Comparison of ENCODE assay signal across 10 cellular contexts in the genomic region with DNA sequence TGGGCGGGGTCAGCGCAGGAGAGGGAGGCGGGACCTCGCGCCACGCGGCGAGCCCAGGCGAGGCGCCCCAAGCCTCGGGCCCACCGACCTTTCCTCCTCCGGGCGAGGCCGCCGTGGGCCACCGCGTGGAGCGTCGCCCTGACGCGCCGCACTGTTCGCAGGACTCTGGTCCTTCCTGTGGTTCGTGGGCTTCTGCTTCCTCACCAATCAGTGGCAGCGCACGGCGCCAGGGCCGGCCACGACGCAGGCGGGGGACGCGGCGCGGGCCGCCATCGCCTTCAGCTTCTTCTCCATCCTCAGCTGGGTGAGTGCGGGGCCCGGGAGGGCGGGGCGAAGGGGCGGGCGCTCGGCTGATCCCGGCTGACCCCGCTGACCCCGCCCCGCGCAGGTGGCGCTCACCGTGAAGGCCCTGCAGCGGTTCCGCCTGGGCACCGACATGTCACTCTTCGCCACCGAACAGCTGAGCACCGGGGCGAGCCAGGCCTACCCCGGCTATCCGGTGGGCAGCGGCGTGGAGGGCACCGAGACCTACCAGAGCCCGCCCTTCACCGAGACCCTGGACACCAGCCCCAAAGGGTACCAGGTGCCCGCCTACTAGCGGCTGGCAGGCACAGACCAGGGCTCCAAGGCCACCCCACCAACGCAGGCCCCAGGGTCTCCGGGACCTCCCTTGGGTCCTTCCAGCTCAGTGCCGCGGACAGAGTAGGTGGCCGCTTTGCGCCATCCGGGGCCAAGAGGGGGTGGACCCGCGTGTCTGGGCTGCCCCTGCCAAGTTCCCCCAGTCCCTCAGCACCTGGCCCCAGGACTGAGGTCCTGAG. TPM values are rescaled to one million over a fixed set of nuclear protein-coding genes. Genes with fewer than 3 reads are reported as not detected.
DNase-seq lines count a peak whose midpoint lies in the region; ATAC-seq and TF ChIP-seq lines count a peak whose summit lies in the region.
"Had no signal": no experiment of that assay in that cellular context is flagged by ENCODE, and none has a peak within 500 bp of the region (broad histone marks: within the 10 kb centered on the region; RNA-seq: fewer than 3 reads in every experiment).

No MANE protein-coding gene starts in this region.

- peaks cover 48% of the 10 kb centered on the region for H3K27me3 Mint-ChIP-seq in activated naive CD4-positive, alpha-beta T cell treated with anti-CD3 and anti-CD28 coated beads, Interleukin-2, amount 10 ng/mL, durations not matched to agents 7 days and 5 days

- peak overlapping the region in 9 of 11 experiments; percentile 17 to 44 (median 29); a peak in 13 of 22 replicates for H3K4me2 ChIP-seq in BLaER1 treated with 17β-estradiol and CSF1 and Interleukin-3, amounts not matched to agents 10 nM and 100 nM
- H3K4me2 ChIP-seq in IMR-90 (ENCODE audit: low read depth, low read length) (peak overlapping the region; percentile 61), trophoblast cell (ENCODE audit: low read length) (peak overlapping the region; percentile 42)

- peaks cover 25% of the 10 kb centered on the region for H3K4me1 Mint-ChIP-seq in activated naive CD4-positive, alpha-beta T cell treated with anti-CD3 and anti-CD28 coated beads, Interleukin-2, amount 10 ng/mL, durations not matched to agents 7 days and 5 days

- H3K23ac ChIP-seq in IMR-90 (ENCODE audit: low read depth, low read length) = no peak overlapping the region
- H3K23ac ChIP-seq in trophoblast cell (ENCODE audit: low read length) = no peak overlapping the region

- no peak overlapping the region for H2BK20ac ChIP-seq in IMR-90 (ENCODE audit: low read depth, low read length)

- H3K9me1 ChIP-seq in IMR-90 (ENCODE audit: insufficient read depth, low read length) = peaks cover 27% of the 10 kb centered on the region

- H3K9me3 Mint-ChIP-seq in activated naive CD4-positive, alpha-beta T cell treated with anti-CD3 and anti-CD28 coated beads, Interleukin-2, amount 10 ng/mL, durations not matched to agents 7 days and 5 days = no peaks in the 10 kb centered on the region

- H3K27ac ChIP-seq in BLaER1 treated with 17β-estradiol and CSF1 and Interleukin-3, amounts not matched to agents 10 nM and 100 nM = 0 out of 22 replicates have a peak overlapping the region, but pooled peaks of 1 of the 11 experiments have one; percentile 6
- no peak overlapping the region for H3K27ac ChIP-seq in IMR-90 (ENCODE audit: insufficient read depth, low read length)
- H3K27ac ChIP-seq in esophagus squamous epithelium = peak overlapping the region in 3 of 4 donors; percentile 9 to 41 (median 29)
- no peak overlapping the region for H3K27ac ChIP-seq in trophoblast cell (ENCODE audit: low read depth, low read length)
- H3K27ac ChIP-seq: WERI-Rb-1 had no signal

- peak overlapping the region; percentile 34 for H4K12ac ChIP-seq in trophoblast cell (ENCODE audit: low read depth, low read length)

- peak overlapping the region; percentile 92 for H4K5ac ChIP-seq in IMR-90 (ENCODE audit: low read depth, low read length)

- no peaks in the 10 kb centered on the region for H3K79me2 ChIP-seq in trophoblast cell (ENCODE audit: control insufficient read depth, insufficient read depth, low read length, poor library complexity)

- H3K9ac ChIP-seq in BLaER1 treated with 17β-estradiol and CSF1 and Interleukin-3, amounts not matched to agents 10 nM and 100 nM = no peak overlapping the region
- H3K9ac ChIP-seq in IMR-90 (ENCODE audit: low read depth, low read length) (no peak overlapping the region), trophoblast cell (ENCODE audit: low read length) (no peak overlapping the region)

- H3K56ac ChIP-seq in IMR-90 (ENCODE audit: extremely low read depth, insufficient read depth, low read length) = no peak overlapping the region

- peaks cover 0 to 41% (median 26%) of the 10 kb centered on the region in 11 experiments; a peak in 16 of 22 replicates for H4K20me1 ChIP-seq in BLaER1 treated with 17β-estradiol and CSF1 and Interleukin-3, amounts not matched to agents 10 nM and 100 nM
- peaks cover 6% of the 10 kb centered on the region; the same call in 1 of the 2 replicates for H4K20me1 ChIP-seq in IMR-90 (ENCODE audit: insufficient read depth, low read length)

- ATAC-seq in IMR-90 (ENCODE audit: low read depth) = no peak
- no peak for ATAC-seq in GM19035 (IDR thresholded peaks at IDR 0.05; ENCODE audit: unreplicated experiment)

- peak overlapping the region; percentile 88 for H2AK9ac ChIP-seq in IMR-90 (replicated peaks; ENCODE audit: low read depth, low read length, poor library complexity)

- H2BK5ac ChIP-seq in IMR-90 (ENCODE audit: low read depth, low read length, poor library complexity, severe bottlenecking) = peak overlapping the region; percentile 31
- H2BK5ac ChIP-seq in trophoblast cell (ENCODE audit: low read depth, low read length, poor library complexity) = no peak overlapping the region

- dilution Hi-C loops in IMR-90 (cut with HindIII; ENCODE audit: low sequenced_read_pairs, unreplicated experiment) = no loop called here

- peaks cover 10 to 28% (median 23%) of the 10 kb centered on the region in 11 experiments for H3K36me3 ChIP-seq in BLaER1 treated with 17β-estradiol and CSF1 and Interleukin-3, amounts not matched to agents 10 nM and 100 nM
- peaks cover 2% of the 10 kb centered on the region; the same call in 1 of the 2 replicates for H3K36me3 ChIP-seq in IMR-90 (ENCODE audit: control insufficient read depth, insufficient read depth, low read length)
- H3K36me3 ChIP-seq in esophagus squamous epithelium = peaks cover 0 to 16% (median 0%) of the 10 kb centered on the region in 3 donors
- H3K36me3 ChIP-seq in trophoblast cell (ENCODE audit: control insufficient read depth in 1 of 2, insufficient read depth in 2 of 2, low read length in 2 of 2) = peaks cover 4 to 9% of the 10 kb centered on the region in 2 experiments
- H3K36me3 ChIP-seq: transverse colon had no signal

- H2AK5ac ChIP-seq in IMR-90 (ENCODE audit: low read depth, low read length) (no peak overlapping the region), trophoblast cell (ENCODE audit: low read length) (no peak overlapping the region)

- H2BK120ac ChIP-seq in IMR-90 (ENCODE audit: low read depth, low read length) (no peak overlapping the region), trophoblast cell (ENCODE audit: insufficient read depth, low read length, poor library complexity) (no peak overlapping the region)

- TF ChIP-seq POLR2A in IMR-90 (IDR thresholded peaks at IDR 0.05; ENCODE audit: low read depth, low read length) (no peak), esophagus squamous epithelium (IDR thresholded peaks at IDR 0.05) (no peak)

- 0 out of 20 replicates have a peak overlapping the region, but pooled peaks of 1 of the 10 experiments have one; percentile 35 for H3K4me3 ChIP-seq in BLaER1 treated with 17β-estradiol and CSF1 and Interleukin-3, amounts not matched to agents 10 nM and 100 nM
- peak overlapping the region; percentile 31 for H3K4me3 ChIP-seq in IMR-90 (ENCODE audit: insufficient read depth, low read depth, low read length)
- peak overlapping the region in 2 of 4 donors; percentile 37 to 58 for H3K4me3 ChIP-seq in esophagus squamous epithelium
- peak overlapping the region; percentile 32 for H3K4me3 ChIP-seq in trophoblast cell (ENCODE audit: low read depth, low read length)

- TF ChIP-seq CTCF in IMR-90 (conservative IDR thresholded peaks at IDR 0.05; ENCODE audit: low read depth, low read length) (no peak), esophagus squamous epithelium (IDR thresholded peaks at IDR 0.05) (no peak)

- H3K18ac ChIP-seq in IMR-90 (ENCODE audit: low read depth, low read length) (peak overlapping the region; percentile 72), trophoblast cell (ENCODE audit: low read length) (no peak overlapping the region)

- H4K91ac ChIP-seq in IMR-90 (ENCODE audit: insufficient read depth, low read depth, low read length) (no peak overlapping the region), trophoblast cell (ENCODE audit: low read depth, low read length) (no peak overlapping the region)

- H3K9me3 ChIP-seq in BLaER1 treated with 17β-estradiol and CSF1 and Interleukin-3, amounts not matched to agents 10 nM and 100 nM (replicated peaks in 1 of 11) = peaks cover 0 to 10% (median 0%) of the 10 kb centered on the region in 11 experiments; a peak in 8 of 22 replicates
- H3K9me3 ChIP-seq in IMR-90 (ENCODE audit: control insufficient read depth, insufficient read depth, low read length) = peaks cover 2% of the 10 kb centered on the region; the same call in 1 of the 2 replicates
- H3K9me3 ChIP-seq in esophagus squamous epithelium = peaks cover 0 to 6% (median 0%) of the 10 kb centered on the region in 3 donors
- H3K9me3 ChIP-seq in trophoblast cell (ENCODE audit: insufficient read depth, low read depth, low read length) = peaks cover 19% of the 10 kb centered on the region
- H3K9me3 ChIP-seq: transverse colon had no signal

- peaks cover 5% of the 10 kb centered on the region for H3K36me3 Mint-ChIP-seq in activated naive CD4-positive, alpha-beta T cell treated with anti-CD3 and anti-CD28 coated beads, Interleukin-2, amount 10 ng/mL, durations not matched to agents 7 days and 5 days

- peaks cover 40 to 55% (median 53%) of the 10 kb centered on the region in 11 experiments for H3K27me3 ChIP-seq in BLaER1 treated with 17β-estradiol and CSF1 and Interleukin-3, amounts not matched to agents 10 nM and 100 nM
- H3K27me3 ChIP-seq in IMR-90 (ENCODE audit: control insufficient read depth, insufficient read depth, low read length) (peaks cover 17% of the 10 kb centered on the region), esophagus squamous epithelium (peaks cover 12 to 42% (median 21%) of the 10 kb centered on the region in 4 donors), trophoblast cell (ENCODE audit: insufficient read depth, low read length) (peaks cover 33% of the 10 kb centered on the region)

- POLR2A ChIA-PET in IMR-90 (lab: Charles Lee; ENCODE audit: unreplicated experiment) = no interaction called here

- H2BK12ac ChIP-seq in trophoblast cell (ENCODE audit: low read length) = no peak overlapping the region

- 0 out of 2 replicates have a peak overlapping the region, but pooled peaks have one; percentile 20 for H3K4ac ChIP-seq in IMR-90 (ENCODE audit: low read depth, low read length)
- H3K4ac ChIP-seq in trophoblast cell (ENCODE audit: low read depth, low read length) = no peak overlapping the region

- H3K79me1 ChIP-seq in IMR-90 (ENCODE audit: low read depth in 1 of 2, low read length in 2 of 2) (peaks cover 0 to 18% of the 10 kb centered on the region in 2 experiments; a peak in 3 of 4 replicates), trophoblast cell (ENCODE audit: low read length) (peaks cover 5% of the 10 kb centered on the region)

- H3K4me1 ChIP-seq in BLaER1 treated with 17β-estradiol and CSF1 and Interleukin-3, amounts not matched to agents 10 nM and 100 nM = peaks cover 17 to 41% (median 35%) of the 10 kb centered on the region in 10 experiments
- H3K4me1 ChIP-seq in IMR-90 (ENCODE audit: control insufficient read depth, insufficient read depth, low read length) (peaks cover 23% of the 10 kb centered on the region), esophagus squamous epithelium (peaks cover 29 to 72% (median 33%) of the 10 kb centered on the region in 3 donors), trophoblast cell (ENCODE audit: control insufficient read depth in 1 of 2, insufficient read depth in 2 of 2, low read length in 2 of 2) (peaks cover 9 to 18% of the 10 kb centered on the region in 2 experiments)

- H4K8ac ChIP-seq in IMR-90 (ENCODE audit: low read depth in 2 of 2, low read length in 2 of 2) = peak overlapping the region in 1 of 2 experiments; percentile 80; a peak in 1 of 4 replicates
- peak overlapping the region; percentile 44 for H4K8ac ChIP-seq in trophoblast cell (ENCODE audit: low read depth, low read length)

- TF ChIP-seq RAD21 in IMR-90 (IDR thresholded peaks at IDR 0.05; ENCODE audit: low read length) = no peak

- intact Hi-C loops in IMR-90 (cut with micrococcal nuclease) = no loop called here
- intact Hi-C loops in esophagus squamous epithelium (cut with DNase I) = no loop called here

- 36% methylated on average over 31 of the region's 77 CpGs; no CpG with 5 or more reads in 1 of the 2 experiments for WGBS in IMR-90 (ENCODE audit: extremely low coverage in 2 of 2, insufficient read length in 1 of 2), 2 experiments
- 60% methylated on average over 2 of the region's 77 CpGs; no CpG with 5 or more reads in 1 of the 2 donors for WGBS in esophagus squamous epithelium, 2 donors
- no CpG with 5 or more reads among the region's 77 CpGs for WGBS in trophoblast cell (ENCODE audit: extremely low coverage, insufficient coverage, insufficient read length)

- no peak overlapping the region for H3K27ac Mint-ChIP-seq in activated naive CD4-positive, alpha-beta T cell treated with anti-CD3 and anti-CD28 coated beads, Interleukin-2, amount 10 ng/mL, durations not matched to agents 7 days and 5 days

- no peak overlapping the region for H3K14ac ChIP-seq in IMR-90 (replicated peaks; ENCODE audit: low read depth, low read length)
- H3K14ac ChIP-seq in trophoblast cell (ENCODE audit: low read length) = no peak overlapping the region

- peak overlapping the region; percentile 94 for H2AFZ ChIP-seq in IMR-90 (replicated peaks; ENCODE audit: low read length, poor library complexity)
- H2AFZ ChIP-seq in trophoblast cell (ENCODE audit: insufficient read depth, low read length, poor library complexity) = peak overlapping the region; percentile 28

- H2BK15ac ChIP-seq in IMR-90 (ENCODE audit: low read depth, low read length) = no peak overlapping the region

- no TSS peak for BruUV-seq in IMR-90 (replicated peaks; lab: Mats Ljungman, UMichigan)

- CTCF ChIA-PET in IMR-90 (lab: Yijun Ruan, JAX) = no interaction called here
- CTCF ChIA-PET in activated naive CD4-positive, alpha-beta T cell treated with anti-CD3 and anti-CD28 coated beads, Interleukin-2, amount 10 ng/mL, durations not matched to agents 7 days and 5 days (lab: Charles Lee) = interaction anchor here (1.6 to 2.2 kb wide), 2 partner anchors 11 kb away, joined by 8 to 18 read pairs; no protein-coding TSS in a partner anchor

- DNase-seq in IMR-90 (no peak), esophagus squamous epithelium (lab: John Stamatoyannopoulos, UW) (no peak), trophoblast cell (no peak), activated T-cell treated with anti-CD3 and anti-CD28 coated beads for 4 hours (no peak)
- no peak for DNase-seq in activated naive CD4-positive, alpha-beta T cell treated with anti-CD3 and anti-CD28 coated beads, Interleukin-2, amount 10 ng/mL, durations not matched to agents 7 days and 5 days
- no peak for DNase-seq in activated T-cell treated with anti-CD3 and anti-CD28 coated beads, Interleukin-2, amount 50 U/mL, for 1 hour
- DNase-seq: WERI-Rb-1 had no signal

- H3K4me3 Mint-ChIP-seq in activated naive CD4-positive, alpha-beta T cell treated with anti-CD3 and anti-CD28 coated beads, Interleukin-2, amount 10 ng/mL, durations not matched to agents 7 days and 5 days = no peak overlapping the region

- in situ Hi-C loops in IMR-90 (cut with MboI; ENCODE audit: low sequenced_read_pairs) = no loop called here

RNA-seq across cellular contexts. Expression of gene SYNGR3, which starts 2.9 kb away (rescaled TPM):
- total RNA-seq in IMR-90 (2012; rRNA removed) = 1.8 and 1.9 TPM in 2 replicates
- polyA plus RNA-seq in IMR-90 (2012; rRNA removed) = 5.8 and 6.6 TPM in 2 replicates
- polyA plus RNA-seq in IMR-90 (2012; cell fraction: cytosol; rRNA removed) = 4.4 and 11.7 TPM in 2 replicates
- polyA plus RNA-seq in IMR-90 (2012; cell fraction: nucleus; rRNA removed; ENCODE audit: low replicate concordance) = 6.9 and 13.6 TPM in 2 replicates
- 1 to 10 TPM in 2 of 4 donors, under 1 TPM in 1, not detected in 1; 0.38 to 1.0 (median 1.0) TPM for total RNA-seq in esophagus squamous epithelium
- polyA plus RNA-seq in trophoblast cell (2013) = 1.2 and 1.3 TPM in 2 replicates

RNA-seq across cellular contexts. Expression of gene GFER, which starts 8.7 kb away (rescaled TPM):
- total RNA-seq in IMR-90 (2012; rRNA removed) (6.8 and 8.6 TPM in 2 replicates), esophagus squamous epithelium (10 to 100 TPM in 2 of 4 donors, 1 to 10 TPM in 2; 5.6 to 30.4 (median 13.6) TPM)
- 19.8 and 28.0 TPM in 2 replicates for polyA plus RNA-seq in IMR-90 (2012; rRNA removed)
- polyA plus RNA-seq in IMR-90 (2012; cell fraction: cytosol; rRNA removed) = 10.4 and 16.3 TPM in 2 replicates
- 12.8 and 25.0 TPM in 2 replicates for polyA plus RNA-seq in IMR-90 (2012; cell fraction: nucleus; rRNA removed; ENCODE audit: low replicate concordance)
- 38.2 and 39.4 TPM in 2 replicates for polyA plus RNA-seq in trophoblast cell (2013)

RNA-seq across cellular contexts. Expression of gene NOXO1, which starts 11.4 kb away (rescaled TPM):
- total RNA-seq in IMR-90 (2012; rRNA removed) = not detected in 2 replicates
- polyA plus RNA-seq in IMR-90 (2012; rRNA removed) = 0.32 and 0.56 TPM in 2 replicates
- 0.14 TPM in 1 of 2 replicates, not detected in the other for polyA plus RNA-seq in IMR-90 (2012; cell fraction: cytosol; rRNA removed)
- 2.6 and 8.8 TPM in 2 replicates for polyA plus RNA-seq in IMR-90 (2012; cell fraction: nucleus; rRNA removed; ENCODE audit: low replicate concordance)
- 1 to 10 TPM in 2 of 4 donors, under 1 TPM in 2; 0.38 to 4.2 (median 1.8) TPM for total RNA-seq in esophagus squamous epithelium
- polyA plus RNA-seq in trophoblast cell (2013) = 0.37 and 0.38 TPM in 2 replicates

RNA-seq across cellular contexts. Expression of gene ZNF598, which starts 16.9 kb away (rescaled TPM):
- total RNA-seq in IMR-90 (2012; rRNA removed) (3.4 and 4.4 TPM in 2 replicates), esophagus squamous epithelium (10 to 100 TPM; 31.3 to 56.1 (median 40.9) TPM)
- 36.4 and 40.6 TPM in 2 replicates for polyA plus RNA-seq in IMR-90 (2012; rRNA removed)
- 23.6 and 37.3 TPM in 2 replicates for polyA plus RNA-seq in IMR-90 (2012; cell fraction: cytosol; rRNA removed)
- 98.8 and 225 TPM in 2 replicates for polyA plus RNA-seq in IMR-90 (2012; cell fraction: nucleus; rRNA removed; ENCODE audit: low replicate concordance)
- 29.9 and 32.0 TPM in 2 replicates for polyA plus RNA-seq in trophoblast cell (2013)

RNA-seq across cellular contexts. Expression of gene TBL3, which starts 20.8 kb away (rescaled TPM):
- 38.5 and 40.3 TPM in 2 replicates for total RNA-seq in IMR-90 (2012; rRNA removed)
- 60.8 and 61.5 TPM in 2 replicates for polyA plus RNA-seq in IMR-90 (2012; rRNA removed)
- 48.5 and 64.1 TPM in 2 replicates for polyA plus RNA-seq in IMR-90 (2012; cell fraction: cytosol; rRNA removed)
- 85.7 and 258 TPM in 2 replicates for polyA plus RNA-seq in IMR-90 (2012; cell fraction: nucleus; rRNA removed; ENCODE audit: low replicate concordance)
- 10 to 100 TPM; 32.7 to 48.2 (median 36.7) TPM for total RNA-seq in esophagus squamous epithelium
- polyA plus RNA-seq in trophoblast cell (2013) = 22.0 and 22.9 TPM in 2 replicates

Comparison
In these comparisons a context has a peak if more than half of its experiments do, and no peak if none do; other contexts are left out.
1. H3K27ac ChIP-seq: peak in esophagus squamous epithelium (3 of 4); none in IMR-90 (single experiment) and trophoblast cell (single experiment).
2. Peak in every context shown above with its lines, with median percentiles within 50 percentile points of each other: H3K4me2 ChIP-seq.